ENCODE assay signal across 15 cellular contexts in the genomic region with DNA sequence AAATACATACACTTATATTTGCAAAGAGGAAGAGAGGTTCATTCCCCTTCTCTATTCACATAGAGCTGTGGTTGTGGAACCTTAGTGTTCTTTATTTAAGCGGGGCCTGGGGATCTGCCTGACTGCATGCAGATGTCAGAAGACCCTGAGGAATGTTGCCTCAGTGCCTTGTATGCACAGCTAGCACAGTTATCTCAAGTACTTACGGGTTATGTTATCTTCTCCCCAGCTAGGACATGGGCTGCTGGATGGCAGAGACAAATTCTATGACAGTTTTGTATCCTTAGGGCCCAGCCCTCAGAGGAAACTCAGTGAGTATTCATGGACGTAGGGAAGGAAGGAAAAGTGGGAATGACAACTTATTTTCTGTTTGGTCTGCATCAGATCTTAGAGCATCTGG.
"Had no signal": no experiment of that assay in that cellular context is flagged by ENCODE, and none has a peak within 500 bp of the region (broad histone marks: within the 10 kb centered on the region; RNA-seq: fewer than 3 reads in every experiment).

No MANE protein-coding gene starts in this region.

- ATAC-seq: activated naive CD8-positive, alpha-beta T cell treated with anti-CD3 and anti-CD28 coated beads, Interleukin-2, amount 50 U/mL, for 24 hours; esophagus mucosa; left colon; mucosa of descending colon; naive thymus-derived CD8-positive, alpha-beta T cell; stimulated activated naive B cell treated with anti-CD40 and anti-IgM and Interleukin-4, amounts not matched to agents 10 μg/mL and 1 μg/mL and 100 μg/mL, for 72 hours had no signal

- H3K27ac ChIP-seq: ascending aorta, tibial nerve, vagina had no signal

- H3K27me3 ChIP-seq: ascending aorta, tibial nerve, vagina had no signal

- H3K4me3 ChIP-seq: ascending aorta, mucosa of descending colon, tibial nerve, vagina had no signal

- DNase-seq: activated CD4-positive, alpha-beta T cell treated with anti-CD3 and anti-CD28 coated beads for 1 hour; activated CD4-positive, alpha-beta T cell treated with anti-CD3 and anti-CD28 coated beads, Interleukin-2, amount 50 U/mL, for 4 hours; activated naive CD4-positive, alpha-beta T cell treated with Interleukin-2 at 50 U/mL for 16 hours; activated naive CD8-positive, alpha-beta T cell treated with anti-CD3 and anti-CD28 coated beads, Interleukin-2, amount 50 U/mL, for 24 hours; activated T-cell treated with anti-CD3 and anti-CD28 coated beads for 4 hours; immature natural killer cell; left colon; mucosa of descending colon; naive thymus-derived CD8-positive, alpha-beta T cell; stimulated activated CD4-positive, alpha-beta T cell treated with anti-CD3 and anti-CD28 coated beads, Interleukin-4, amount 100 ng/mL, for 1 hour; stimulated activated naive B cell treated with anti-CD40 and anti-IgM and Interleukin-4, amounts not matched to agents 10 μg/mL and 1 μg/mL and 100 μg/mL, for 72 hours had no signal

- H3K4me1 ChIP-seq: ascending aorta, tibial nerve, vagina had no signal

- H3K9me3 ChIP-seq: ascending aorta, mucosa of descending colon, tibial nerve, vagina had no signal

- H3K36me3 ChIP-seq: ascending aorta, tibial nerve, vagina had no signal
